ENCODE assay signal across 1 cellular context in genomic region chr7:43692582-43693373, GRCh38.
TF ChIP-seq lines count a peak whose summit lies in the region.

No MANE protein-coding gene starts in this region.

TF ChIP-seq in A549, 52 proteins besides CTCF, POLR2A, EP300 and RAD21 (continued from another document):
- TF ChIP-seq MAFK (IDR thresholded peaks at IDR 0.05; ENCODE audit: partially characterized antibody) (peak; percentile 55), RCOR1 (IDR thresholded peaks at IDR 0.05; ENCODE audit: low read depth, low read length) (no peak)
